Comparison of ENCODE assay signal across 1 cellular context in genomic region chr7:116683786-116684185, GRCh38.
TF ChIP-seq lines count a peak whose summit lies in the region.

No MANE protein-coding gene starts in this region.

TF ChIP-seq in GM23338, 12 proteins besides CTCF, POLR2A, EP300 and RAD21 (continued from another document):
- no peak for TF ChIP-seq POLR2AphosphoS5 (IDR thresholded peaks at IDR 0.05; ENCODE audit: low read depth)
TF ChIP-seq in GM23338: peak in this region for 0.
